ENCODE assay signal across 8 cellular contexts in the genomic region with DNA sequence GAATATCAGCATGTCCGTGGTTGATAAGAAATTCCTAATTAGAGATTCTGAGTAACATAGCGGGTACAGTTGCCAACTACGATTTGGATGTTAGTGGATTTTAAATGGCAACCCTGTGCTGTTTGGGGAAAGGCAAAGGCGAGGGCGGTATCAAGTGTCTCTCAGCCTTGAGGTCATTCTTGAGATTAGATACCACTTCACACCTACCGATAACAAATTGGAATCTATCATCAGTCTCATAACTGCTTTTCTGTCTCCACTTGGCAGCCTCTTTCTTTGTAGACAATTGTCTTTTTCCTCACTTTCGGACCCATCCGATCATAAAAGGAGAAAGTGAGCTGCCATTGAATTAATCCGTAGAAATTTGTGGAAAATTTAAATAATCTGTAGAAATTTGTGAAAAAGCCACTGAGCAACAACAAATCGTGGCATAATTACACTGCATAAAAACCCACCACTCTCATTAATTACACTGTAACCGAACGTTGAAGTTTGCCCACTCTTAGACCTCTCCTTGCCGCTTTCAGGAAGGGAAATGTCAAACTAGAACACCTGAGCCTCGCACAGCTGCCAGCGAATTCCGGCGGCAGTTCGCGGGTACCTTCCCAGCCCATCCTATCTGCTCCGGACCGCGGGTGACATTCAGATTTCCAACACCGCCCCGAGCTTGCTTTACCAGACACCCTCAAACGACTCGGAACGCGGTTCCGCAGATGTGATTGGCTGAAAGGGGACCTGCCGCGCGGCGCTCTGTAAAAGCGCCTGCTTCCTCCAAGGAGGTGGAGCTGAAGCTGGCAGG. TPM values are rescaled to one million over a fixed set of nuclear protein-coding genes. Genes with fewer than 3 reads are reported as not detected.
DNase-seq lines count a peak whose midpoint lies in the region; ATAC-seq, FAIRE-seq and TF ChIP-seq lines count a peak whose summit lies in the region.

No MANE protein-coding gene starts in this region.

- H2AFZ ChIP-seq in PC-9, result peak overlapping the region; percentile 89

- peak overlapping the region; percentile 94 for H3K4me2 ChIP-seq in PC-9

- CTCF ChIA-PET in PC-9 (lab: Charles Lee), result interaction anchor here (0.6 to 1.2 kb wide), 3 partner anchors 14 to 1213 kb away, joined by 3 to 8 read pairs (median 3); no protein-coding TSS in a partner anchor

- H3K27ac ChIP-seq in PC-9, result peak overlapping the region; percentile 82

- H3F3A ChIP-seq in PC-9 (ENCODE audit: insufficient read depth, low read depth), result peaks cover 17% of the 10 kb centered on the region; the same call in 1 of the 2 replicates

- peak; percentile 14 for ATAC-seq in HG03460 (IDR thresholded peaks at IDR 0.05; ENCODE audit: unreplicated experiment)

- no peaks in the 10 kb centered on the region for H3K9me3 ChIP-seq in PC-9 (ENCODE audit: insufficient read depth, low read depth)

- peak overlapping the region; percentile 66 for H3K4me3 ChIP-seq in PC-9

- H3K9me2 ChIP-seq in PC-9 (ENCODE audit: insufficient read depth), result no peaks in the 10 kb centered on the region

- H4K20me1 ChIP-seq in PC-9 (ENCODE audit: insufficient read depth), result peaks cover 28% of the 10 kb centered on the region

- no peaks in the 10 kb centered on the region for H3K27me3 ChIP-seq in PC-9 (ENCODE audit: insufficient read depth, low read depth)

- H3K4me1 ChIP-seq in PC-9 (replicated peaks; ENCODE audit: insufficient read depth), result peaks cover 30% of the 10 kb centered on the region

- H3K36me3 ChIP-seq in PC-9 (ENCODE audit: low read depth), result no peaks in the 10 kb centered on the region

- intact Hi-C loops in PC-9 (cut with micrococcal nuclease; ENCODE audit: unreplicated experiment), result loop anchor here (1.0 to 10.0 kb wide), 6 partner anchors 152 to 1589 kb away; partner anchors contain the start of genes CHD1 and RIOK2

- TSS peak; percentile 86 for BruUV-seq in PC-9 (replicated peaks; lab: Mats Ljungman, UMichigan)

- no peak for FAIRE-seq in urothelium cell line (lab: Jason Lieb, UNC)

- DNase-seq in NCI-H1694 (lab: John Stamatoyannopoulos, UW) (peak; percentile 69), NCI-H1694 treated with DMSO at 0.1 percent for 48 hours (lab: John Stamatoyannopoulos, UW) (no peak), PC-9 (peak; percentile 76 to 79), glomerular visceral epithelial cell (ENCODE audit: extremely low spot score) (peak; percentile 95), nucleus accumbens (lab: John Stamatoyannopoulos, UW) (peak in 32 of 56 donors; percentile 8 to 88 (median 68)), urothelium cell line (ENCODE audit: low spot score) (peak; percentile 75)
- DNase-seq in activated naive CD4-positive, alpha-beta T cell treated with anti-CD3 and anti-CD28 coated beads, Interleukin-2, amount 50 U/mL, for 16 hours, result peak; percentile 63

- no peak for TF ChIP-seq CTCF in PC-9 (conservative IDR thresholded peaks at IDR 0.05)

- peaks cover 36% of the 10 kb centered on the region for H3K79me2 ChIP-seq in PC-9 (ENCODE audit: low read depth)

- POLR2A ChIA-PET in PC-9 (lab: Charles Lee; ENCODE audit: unreplicated experiment), result interaction anchor here (0.6 kb wide), 3 partner anchors 15 to 1580 kb away, joined by 3 to 13 read pairs (median 11); no protein-coding TSS in a partner anchor

RNA-seq across cellular contexts. Expression of gene RGMB, which starts 0.8 kb away (rescaled TPM):
- total RNA-seq in PC-9 (2021), result 14.2 and 14.6 TPM in 2 replicates
